19 cellular contexts compared by ENCODE assay signal in the genomic region with DNA sequence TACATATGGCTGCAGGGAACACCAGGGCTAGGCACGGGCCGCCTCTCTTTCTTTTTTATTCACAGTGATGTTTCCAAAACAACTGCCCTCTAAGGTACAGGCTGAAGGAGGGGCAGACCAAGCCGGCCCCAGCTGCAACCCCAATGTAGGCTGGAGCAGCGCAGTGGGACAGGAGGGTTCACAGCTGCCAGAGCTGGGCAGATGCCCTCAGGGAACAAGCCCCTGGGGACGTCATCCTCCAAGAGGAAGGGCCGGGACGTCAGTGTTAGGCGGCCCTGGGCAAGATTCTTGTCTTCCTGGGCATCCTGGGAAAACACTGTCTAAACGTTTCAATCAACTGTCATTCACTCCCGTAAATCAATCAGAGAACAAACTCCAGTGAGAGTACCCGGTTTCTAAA.
A peak's percentile ranks its signal among the peaks of the same experiment; 100 is the strongest.
DNase-seq lines count a peak whose midpoint lies in the region; ATAC-seq and TF ChIP-seq lines count a peak whose summit lies in the region.
"Had no signal": no experiment of that assay in that cellular context is flagged by ENCODE, and none has a peak within 500 bp of the region (broad histone marks: within the 10 kb centered on the region; RNA-seq: fewer than 3 reads in every experiment).

No MANE protein-coding gene starts in this region.

- WGBS in esophagus muscularis mucosa = 79% methylated on average over 11 of the region's 11 CpGs

- H3K4me3 Mint-ChIP-seq in HFFc6 = no peak overlapping the region
- H3K4me3 Mint-ChIP-seq: CD8-positive, alpha-beta memory T cell had no signal

- H3K4me1 ChIP-seq in BLaER1 treated with 17β-estradiol and CSF1 and Interleukin-3, amounts not matched to agents 10 nM and 100 nM = peaks cover 68 to 93% (median 84%) of the 10 kb centered on the region in 10 experiments
- H3K4me1 ChIP-seq in esophagus muscularis mucosa = peaks cover 10 to 26% (median 24%) of the 10 kb centered on the region in 4 donors
- H3K4me1 ChIP-seq: Peyer's patch had no signal

- H3K9me3 Mint-ChIP-seq in HFFc6 = peaks cover 4% of the 10 kb centered on the region; the same call in 1 of the 2 replicates
- H3K9me3 Mint-ChIP-seq: CD8-positive, alpha-beta memory T cell had no signal

- peaks cover 0 to 4% (median 0%) of the 10 kb centered on the region in 11 experiments; a peak in 4 of 22 replicates for H3K27me3 ChIP-seq in BLaER1 treated with 17β-estradiol and CSF1 and Interleukin-3, amounts not matched to agents 10 nM and 100 nM
- no peaks in the 10 kb centered on the region for H3K27me3 ChIP-seq in esophagus muscularis mucosa
- H3K27me3 ChIP-seq: Peyer's patch had no signal

- TF ChIP-seq CTCF in esophagus muscularis mucosa (IDR thresholded peaks at IDR 0.05) (no peak), HFFc6 (IDR thresholded peaks at IDR 0.05) (no peak)

- H3K4me3 ChIP-seq in BLaER1 treated with 17β-estradiol and CSF1 and Interleukin-3, amounts not matched to agents 10 nM and 100 nM = peak overlapping the region in 3 of 10 experiments; percentile 3 to 36 (median 21); a peak in 1 of 20 replicates
- no peak overlapping the region for H3K4me3 ChIP-seq in esophagus muscularis mucosa
- H3K4me3 ChIP-seq: Peyer's patch had no signal

- no peak overlapping the region for H3K27ac Mint-ChIP-seq in HFFc6

- H3K9ac ChIP-seq in BLaER1 treated with 17β-estradiol and CSF1 and Interleukin-3, amounts not matched to agents 10 nM and 100 nM = peak overlapping the region in 8 of 11 experiments; percentile 2 to 70 (median 56); a peak in 12 of 22 replicates

- intact Hi-C loops in esophagus muscularis mucosa (cut with DNase I) = no loop called here

- peak overlapping the region in 8 of 11 experiments; percentile 14 to 98 (median 62); a peak in 15 of 22 replicates for H3K27ac ChIP-seq in BLaER1 treated with 17β-estradiol and CSF1 and Interleukin-3, amounts not matched to agents 10 nM and 100 nM
- H3K27ac ChIP-seq in esophagus muscularis mucosa (replicated peaks in 1 of 4) (peak overlapping the region in 3 of 4 donors; percentile 49 to 70 (median 66)), substantia nigra (ENCODE audit: low read depth, low read length, poor library complexity, severe bottlenecking) (peak overlapping the region; percentile 78)
- H3K27ac ChIP-seq: 22Rv1, C4-2B, Peyer's patch had no signal

- H3K4me1 Mint-ChIP-seq in HFFc6 (ENCODE audit: low read depth) = no peaks in the 10 kb centered on the region

- H3K27me3 Mint-ChIP-seq in HFFc6 (ENCODE audit: insufficient read depth) = peaks cover 2% of the 10 kb centered on the region
- H3K27me3 Mint-ChIP-seq: CD8-positive, alpha-beta memory T cell had no signal

- no peak for ATAC-seq in HG03439 (IDR thresholded peaks at IDR 0.05; ENCODE audit: unreplicated experiment)

- no peak for TF ChIP-seq EP300 in esophagus muscularis mucosa (IDR thresholded peaks at IDR 0.05)

- peaks cover 0 to 7% (median 0%) of the 10 kb centered on the region in 11 experiments; a peak in 3 of 22 replicates for H3K9me3 ChIP-seq in BLaER1 treated with 17β-estradiol and CSF1 and Interleukin-3, amounts not matched to agents 10 nM and 100 nM (replicated peaks in 1 of 11)
- no peaks in the 10 kb centered on the region for H3K9me3 ChIP-seq in esophagus muscularis mucosa
- H3K9me3 ChIP-seq: Peyer's patch had no signal

- H3K36me3 ChIP-seq in BLaER1 treated with 17β-estradiol and CSF1 and Interleukin-3, amounts not matched to agents 10 nM and 100 nM = peaks cover 23 to 39% (median 27%) of the 10 kb centered on the region in 11 experiments
- peaks cover 29 to 56% (median 39%) of the 10 kb centered on the region in 4 donors for H3K36me3 ChIP-seq in esophagus muscularis mucosa

- TF ChIP-seq POLR2A in esophagus muscularis mucosa (IDR thresholded peaks at IDR 0.05; ENCODE audit: low read depth) = no peak

- DNase-seq in DMS 273 (lab: John Stamatoyannopoulos, UW; ENCODE audit: unreplicated experiment) = peak; percentile 73
- DNase-seq in DMS 273 treated with DMSO at 0.1 percent for 48 hours (lab: John Stamatoyannopoulos, UW) = no peak
- DNase-seq in esophagus muscularis mucosa (ENCODE audit: extremely low spot score) = no peak
- no peak for DNase-seq in substantia nigra (lab: John Stamatoyannopoulos, UW)
- DNase-seq in GM19238 (ENCODE audit: insufficient read length, low spot score) = no peak
- DNase-seq in HFFc6 = no peak
- DNase-seq: ACHN; Calu3; CD8-positive, alpha-beta memory T cell; H7; Kasumi-1; NCI-H2081 treated with DMSO at 0.1 percent for 48 hours; NCI-H2171 treated with DMSO at 0.1 percent for 48 hours; NCI-H526; Peyer's patch had no signal

- peaks cover 18% of the 10 kb centered on the region for H3K36me3 Mint-ChIP-seq in HFFc6 (ENCODE audit: low read depth)

- H4K20me1 ChIP-seq in BLaER1 treated with 17β-estradiol and CSF1 and Interleukin-3, amounts not matched to agents 10 nM and 100 nM = peaks cover 0 to 69% (median 6%) of the 10 kb centered on the region in 11 experiments; a peak in 8 of 22 replicates

- H3K4me2 ChIP-seq in BLaER1 treated with 17β-estradiol and CSF1 and Interleukin-3, amounts not matched to agents 10 nM and 100 nM = peak overlapping the region; percentile 83 to 100 (median 95)
